8 cellular contexts compared by ENCODE assay signal in the genomic region with DNA sequence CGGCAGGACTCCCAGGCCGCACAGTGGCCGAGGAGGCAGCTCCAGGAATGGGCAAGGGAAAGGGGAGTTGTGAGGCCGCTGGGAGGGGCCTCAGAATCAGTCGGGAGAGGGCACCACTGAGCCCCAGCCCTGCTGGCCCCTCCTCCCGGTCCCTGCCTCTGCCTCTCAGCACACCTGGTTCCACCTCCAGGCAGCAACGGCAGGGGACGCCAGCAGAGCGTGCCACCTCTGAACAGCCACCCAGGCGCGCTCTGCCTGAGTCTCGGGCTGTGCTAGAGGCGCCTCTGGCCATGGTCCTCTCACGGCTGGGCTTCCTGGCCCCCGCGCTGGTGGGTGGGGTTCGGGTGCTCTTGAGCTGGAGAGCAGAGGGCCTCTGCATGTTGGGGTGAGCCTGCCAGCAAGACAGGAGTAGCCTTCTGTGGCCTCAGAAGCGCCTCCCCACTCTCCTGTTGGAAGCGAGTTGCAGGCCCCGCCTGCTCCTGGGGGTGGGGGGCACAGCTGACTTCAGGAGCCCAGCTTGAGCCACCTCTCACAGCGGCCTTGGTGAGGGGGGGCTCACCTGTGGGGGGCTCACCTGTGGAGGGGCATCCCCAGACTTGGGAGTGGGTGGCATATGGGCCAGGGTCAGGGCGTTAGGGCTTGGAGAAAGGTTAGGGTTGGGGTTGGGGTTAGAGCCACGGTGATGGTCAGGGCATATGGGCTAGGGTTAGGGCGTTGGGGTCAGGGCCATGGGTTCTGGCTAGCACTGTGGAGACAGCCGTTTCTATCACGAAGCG. TPM values are rescaled to one million over a fixed set of nuclear protein-coding genes. Genes with fewer than 3 reads are reported as not detected.
DNase-seq lines count a peak whose midpoint lies in the region; ATAC-seq and TF ChIP-seq lines count a peak whose summit lies in the region.

No MANE protein-coding gene starts in this region.

- WGBS in tibial nerve, 2 donors: 55% methylated on average over 13 to 24 of the region's 27 CpGs

- no peaks in the 10 kb centered on the region for H3K9me3 Mint-ChIP-seq in natural killer cell
- no peaks in the 10 kb centered on the region for H3K9me3 Mint-ChIP-seq in natural killer cell treated with Interleukin-12 subunit alpha and Interleukin-12 subunit beta and Interleukin-15 and Interleukin-18, amount 100 ng/mL, for 72 hours

- H3K27ac ChIP-seq in OCI-LY7 (ENCODE audit: low read depth, low read length, poor library complexity, severe bottlenecking): no peak overlapping the region
- H3K27ac ChIP-seq in tibial nerve: no peak overlapping the region

- CTCF ChIA-PET in OCI-LY7 (lab: Charles Lee; ENCODE audit: unreplicated experiment): no interaction called here

- no peak overlapping the region for H3K4me2 ChIP-seq in OCI-LY7 (ENCODE audit: low read length)

- H3K4me1 Mint-ChIP-seq in natural killer cell: peaks cover 0 to 16% of the 10 kb centered on the region in 2 donors
- peaks cover 0 to 5% of the 10 kb centered on the region in 2 donors for H3K4me1 Mint-ChIP-seq in natural killer cell treated with Interleukin-12 subunit alpha and Interleukin-12 subunit beta and Interleukin-15 and Interleukin-18, amount 100 ng/mL, for 72 hours (ENCODE audit: low read depth in 2 of 2)

- H4K20me1 ChIP-seq in OCI-LY7 (ENCODE audit: insufficient read depth, low read length): no peaks in the 10 kb centered on the region

- no peaks in the 10 kb centered on the region for H3K9me2 ChIP-seq in OCI-LY7 (ENCODE audit: insufficient read depth, low read length)

- no peaks in the 10 kb centered on the region for H3K79me2 ChIP-seq in OCI-LY7 (ENCODE audit: insufficient read depth, low read depth, low read length)

- BruUV-seq in OCI-LY7 (replicated peaks; lab: Mats Ljungman, UMichigan): no TSS peak

- DNase-seq in natural killer cell (no peak), OCI-LY7 (ENCODE audit: low spot score) (peak; percentile 74), germinal center (ENCODE audit: low spot score) (peak; percentile 82), tibial nerve (ENCODE audit: low spot score in 2 of 2) (no peak), NOMO-1 (lab: John Stamatoyannopoulos, UW; ENCODE audit: unreplicated experiment in 2 of 2) (no peak)
- DNase-seq in natural killer cell treated with Interleukin-12 subunit alpha and Interleukin-12 subunit beta and Interleukin-15 and Interleukin-18, amount 100 ng/mL, for 72 hours (ENCODE audit: low spot score): no peak

- intact Hi-C loops in natural killer cell (cut with micrococcal nuclease) (no loop called here), OCI-LY7 (cut with micrococcal nuclease; ENCODE audit: unreplicated experiment) (loop anchor here (1.0 kb wide), 2 partner anchors 62 to 121 kb away; no protein-coding TSS in a partner anchor)

- H3K36me3 ChIP-seq in OCI-LY7 (ENCODE audit: insufficient read depth, low read length) (no peaks in the 10 kb centered on the region), tibial nerve (no peaks in the 10 kb centered on the region)

- H3K36me3 Mint-ChIP-seq in natural killer cell: no peaks in the 10 kb centered on the region
- H3K36me3 Mint-ChIP-seq in natural killer cell treated with Interleukin-12 subunit alpha and Interleukin-12 subunit beta and Interleukin-15 and Interleukin-18, amount 100 ng/mL, for 72 hours: no peaks in the 10 kb centered on the region

- H3K27me3 Mint-ChIP-seq in natural killer cell (ENCODE audit: low read depth in 2 of 2): no peaks in the 10 kb centered on the region
- H3K27me3 Mint-ChIP-seq in natural killer cell treated with Interleukin-12 subunit alpha and Interleukin-12 subunit beta and Interleukin-15 and Interleukin-18, amount 100 ng/mL, for 72 hours: no peaks in the 10 kb centered on the region

- no peak for TF ChIP-seq EP300 in tibial nerve (IDR thresholded peaks at IDR 0.05)

- POLR2A ChIA-PET in OCI-LY7 (lab: Charles Lee): no interaction called here

- no peak for TF ChIP-seq CTCF in natural killer cell (IDR thresholded peaks at IDR 0.05)
- peak; percentile 76 for TF ChIP-seq CTCF in OCI-LY7 (conservative IDR thresholded peaks at IDR 0.05; ENCODE audit: low read length)
- peak in 3 of 5 experiments; percentile 4 to 11 (median 11) for TF ChIP-seq CTCF in tibial nerve (IDR thresholded peaks at IDR 0.05)

- no peak for TF ChIP-seq POLR2A in tibial nerve (IDR thresholded peaks at IDR 0.05)

- no peaks in the 10 kb centered on the region for H3K27me3 ChIP-seq in tibial nerve

- no peak overlapping the region for H3K4me3 Mint-ChIP-seq in natural killer cell
- no peak overlapping the region for H3K4me3 Mint-ChIP-seq in natural killer cell treated with Interleukin-12 subunit alpha and Interleukin-12 subunit beta and Interleukin-15 and Interleukin-18, amount 100 ng/mL, for 72 hours

- H2AFZ ChIP-seq in OCI-LY7 (ENCODE audit: low read length): no peak overlapping the region

- H3K4me3 ChIP-seq in OCI-LY7 (ENCODE audit: low read depth, low read length, poor library complexity, severe bottlenecking) (no peak overlapping the region), tibial nerve (no peak overlapping the region)

- H3K27ac Mint-ChIP-seq in natural killer cell: no peak overlapping the region
- no peak overlapping the region for H3K27ac Mint-ChIP-seq in natural killer cell treated with Interleukin-12 subunit alpha and Interleukin-12 subunit beta and Interleukin-15 and Interleukin-18, amount 100 ng/mL, for 72 hours

- H3K4me1 ChIP-seq in OCI-LY7 (ENCODE audit: insufficient read depth, low read length, poor library complexity, severe bottlenecking): no peaks in the 10 kb centered on the region
- H3K4me1 ChIP-seq in tibial nerve: peaks cover 0 to 21% (median 10%) of the 10 kb centered on the region in 4 donors

- no peaks in the 10 kb centered on the region for H3K9me3 ChIP-seq in OCI-LY7 (ENCODE audit: low read length)
- H3K9me3 ChIP-seq in tibial nerve: no peaks in the 10 kb centered on the region

- ATAC-seq in natural killer cell (peak in 2 of 3 donors; percentile 5 to 63), GM21723 (IDR thresholded peaks at IDR 0.05; ENCODE audit: unreplicated experiment) (no peak), HG03460 (IDR thresholded peaks at IDR 0.05; ENCODE audit: unreplicated experiment) (no peak)
- ATAC-seq in natural killer cell treated with Interleukin-12 subunit alpha and Interleukin-12 subunit beta and Interleukin-15 and Interleukin-18, amount 100 ng/mL, for 72 hours: no peak

RNA-seq across cellular contexts. Expression of a gene that starts 32.8 kb away (rescaled TPM):
- total RNA-seq in natural killer cell (10 to 100 TPM; 61.9 to 79.6 (median 78.5) TPM), OCI-LY7 (2022) (22.4 and 22.6 TPM in 2 replicates), tibial nerve (10 to 100 TPM; 42.3 to 55.1 (median 46.9) TPM)
- 10 to 100 TPM; 40.0 to 42.7 TPM for total RNA-seq in natural killer cell treated with Interleukin-12 subunit alpha and Interleukin-12 subunit beta and Interleukin-15 and Interleukin-18, amount 100 ng/mL, for 72 hours
- 26.4 and 27.5 TPM in 2 replicates for total RNA-seq in OCI-LY7 (2014; rRNA removed; shearing (Covaris generic))

Comparison
In these comparisons a context has a peak if more than half of its experiments do, and no peak if none do; other contexts are left out.
1. ATAC-seq: peak in natural killer cell (2 of 3); none in natural killer cell treated with Interleukin-12 subunit alpha and Interleukin-12 subunit beta and Interleukin-15 and Interleukin-18, amount 100 ng/mL, for 72 hours (0 of 2), GM21723 (single experiment) and HG03460 (single experiment).
2. DNase-seq: peak in OCI-LY7 (single experiment) and germinal center (single experiment); none in natural killer cell (single experiment), natural killer cell treated with Interleukin-12 subunit alpha and Interleukin-12 subunit beta and Interleukin-15 and Interleukin-18, amount 100 ng/mL, for 72 hours (single experiment), tibial nerve (0 of 2) and NOMO-1 (0 of 2).